ENCODE assay signal across 23 cellular contexts in the genomic region with DNA sequence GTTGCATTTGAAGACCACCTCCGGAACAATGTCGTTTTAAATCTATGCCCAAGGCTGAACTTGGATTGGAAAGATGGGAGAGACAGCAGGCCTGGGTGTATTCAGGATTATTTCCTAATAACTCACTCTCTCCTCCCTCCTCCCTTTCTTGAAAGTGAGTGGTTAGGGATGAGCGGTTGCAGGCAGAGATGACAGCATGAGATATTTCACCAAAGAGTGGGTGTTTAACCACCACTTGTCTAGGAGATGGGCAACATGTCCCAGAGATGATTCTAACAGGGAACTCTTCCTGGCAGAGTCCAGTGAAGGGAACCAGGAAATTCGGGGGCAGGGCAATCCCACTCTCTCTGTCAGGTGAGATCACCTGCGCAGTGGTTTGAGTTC.
DNase-seq lines count a peak whose midpoint lies in the region; ATAC-seq and TF ChIP-seq lines count a peak whose summit lies in the region.
"Had no signal": no experiment of that assay in that cellular context is flagged by ENCODE, and none has a peak within 500 bp of the region (broad histone marks: within the 10 kb centered on the region; RNA-seq: fewer than 3 reads in every experiment).

No MANE protein-coding gene starts in this region.

- no peak overlapping the region for H3K18ac ChIP-seq in IMR-90 (ENCODE audit: low read depth, low read length)

- H3K79me1 ChIP-seq in IMR-90 (ENCODE audit: low read depth in 1 of 2, low read length in 2 of 2), result no peaks in the 10 kb centered on the region

- no peak overlapping the region for H3K9ac ChIP-seq in IMR-90 (ENCODE audit: low read depth, low read length)

- H2AK5ac ChIP-seq in IMR-90 (ENCODE audit: low read depth, low read length), result no peak overlapping the region

- no peak overlapping the region for H4K8ac ChIP-seq in IMR-90 (ENCODE audit: low read depth in 2 of 2, low read length in 2 of 2)

- no peaks in the 10 kb centered on the region for H4K20me1 ChIP-seq in IMR-90 (ENCODE audit: insufficient read depth, low read length)

- CTCF ChIA-PET in IMR-90 (lab: Yijun Ruan, JAX), result no interaction called here

- TF ChIP-seq CTCF in IMR-90 (conservative IDR thresholded peaks at IDR 0.05; ENCODE audit: low read depth, low read length) (no peak), choroid plexus epithelial cell (conservative IDR thresholded peaks at IDR 0.05; ENCODE audit: low read depth, low read length) (no peak), upper lobe of right lung (IDR thresholded peaks at IDR 0.05) (no peak)

- no peaks in the 10 kb centered on the region for H3K9me1 ChIP-seq in IMR-90 (ENCODE audit: insufficient read depth, low read length)

- POLR2A ChIA-PET in IMR-90 (lab: Charles Lee; ENCODE audit: unreplicated experiment), result interaction anchor here (0.6 kb wide), 1 partner anchor 12 kb away, joined by 10 read pairs; no protein-coding TSS in a partner anchor

- dilution Hi-C loops in IMR-90 (cut with HindIII; ENCODE audit: low sequenced_read_pairs, unreplicated experiment), result no loop called here

- no peak overlapping the region for H3K14ac ChIP-seq in IMR-90 (replicated peaks; ENCODE audit: low read depth, low read length)

- no peak overlapping the region for H4K91ac ChIP-seq in IMR-90 (ENCODE audit: insufficient read depth, low read depth, low read length)

- no peak overlapping the region for H2BK15ac ChIP-seq in IMR-90 (ENCODE audit: low read depth, low read length)

- H2AFZ ChIP-seq in IMR-90 (replicated peaks; ENCODE audit: low read length, poor library complexity), result no peak overlapping the region

- no peak overlapping the region for H2AK9ac ChIP-seq in IMR-90 (replicated peaks; ENCODE audit: low read depth, low read length, poor library complexity)

- no peak for TF ChIP-seq POLR2A in IMR-90 (IDR thresholded peaks at IDR 0.05; ENCODE audit: low read depth, low read length)

- intact Hi-C loops in IMR-90 (cut with micrococcal nuclease), result loop anchor here (5.0 kb wide), 1 partner anchor 122 kb away; a partner anchor contains a TSS
- intact Hi-C loops in upper lobe of right lung (cut with DNase I), result no loop called here

- no peak overlapping the region for H2BK20ac ChIP-seq in IMR-90 (ENCODE audit: low read depth, low read length)

- H2BK5ac ChIP-seq in IMR-90 (ENCODE audit: low read depth, low read length, poor library complexity, severe bottlenecking), result no peak overlapping the region

- in situ Hi-C loops in IMR-90 (cut with MboI; ENCODE audit: low sequenced_read_pairs), result no loop called here

- no peaks in the 10 kb centered on the region for H3K4me1 ChIP-seq in IMR-90 (ENCODE audit: control insufficient read depth, insufficient read depth, low read length)
- no peaks in the 10 kb centered on the region for H3K4me1 ChIP-seq in upper lobe of right lung
- H3K4me1 ChIP-seq: ascending aorta, right lobe of liver, stomach, transverse colon had no signal

- no peaks in the 10 kb centered on the region for H3K9me3 ChIP-seq in IMR-90 (ENCODE audit: control insufficient read depth, insufficient read depth, low read length)
- no peaks in the 10 kb centered on the region for H3K9me3 ChIP-seq in upper lobe of right lung
- H3K9me3 ChIP-seq: ascending aorta, right lobe of liver, stomach, transverse colon had no signal

- H4K5ac ChIP-seq in IMR-90 (ENCODE audit: low read depth, low read length), result no peak overlapping the region

- no peak overlapping the region for H3K27ac ChIP-seq in IMR-90 (ENCODE audit: insufficient read depth, low read length)
- no peak overlapping the region for H3K27ac ChIP-seq in upper lobe of right lung
- H3K27ac ChIP-seq: ascending aorta, right lobe of liver, stomach, transverse colon had no signal

- H3K36me3 ChIP-seq in IMR-90 (ENCODE audit: control insufficient read depth, insufficient read depth, low read length) (no peaks in the 10 kb centered on the region), upper lobe of right lung (no peaks in the 10 kb centered on the region)
- H3K36me3 ChIP-seq: ascending aorta, right lobe of liver, stomach, transverse colon had no signal

- H3K4ac ChIP-seq in IMR-90 (ENCODE audit: low read depth, low read length), result no peak overlapping the region

- DNase-seq in EH (ENCODE audit: low read depth), result peak; percentile 34
- DNase-seq in IMR-90, result peak; percentile 7
- peak; percentile 31 for DNase-seq in choroid plexus epithelial cell (ENCODE audit: low read depth)
- peak; percentile 26 for DNase-seq in mesenteric fat pad (ENCODE audit: low spot score)
- no peak for DNase-seq in NCI-H446 treated with DMSO at 0.1 percent for 48 hours (lab: John Stamatoyannopoulos, UW)
- no peak for DNase-seq in upper lobe of right lung
- no peak for DNase-seq in stimulated activated CD4-positive, alpha-beta T cell treated with anti-CD3 and anti-CD28 coated beads, Interleukin-15, amount 100 ng/mL, for 24 hours
- DNase-seq: activated CD4-positive, alpha-beta T cell treated with anti-CD3 and anti-CD28 coated beads, Interleukin-2, amount 50 U/mL, for 4 hours; activated CD8-positive, alpha-beta memory T cell treated with anti-CD3 and anti-CD28 coated beads, Interleukin-2, amount 50 U/mL, for 4 hours; CD4-positive, alpha-beta T cell; KBM-7; NCI-H146; NCI-H524 treated with DMSO at 0.1 percent for 48 hours; nephron progenitor cell; stimulated activated CD8-positive, alpha-beta memory T cell treated with anti-CD3 and anti-CD28 coated beads, Interleukin-4, amount 100 ng/mL, for 48 hours; stomach; transverse colon had no signal

- no TSS peak for BruUV-seq in IMR-90 (replicated peaks; lab: Mats Ljungman, UMichigan)

- H3K27me3 ChIP-seq in IMR-90 (ENCODE audit: control insufficient read depth, insufficient read depth, low read length) (peaks cover 11% of the 10 kb centered on the region), upper lobe of right lung (no peaks in the 10 kb centered on the region)
- H3K27me3 ChIP-seq: ascending aorta, right lobe of liver, stomach, transverse colon had no signal

- H3K23ac ChIP-seq in IMR-90 (ENCODE audit: low read depth, low read length), result no peak overlapping the region

- TF ChIP-seq RAD21 in IMR-90 (IDR thresholded peaks at IDR 0.05; ENCODE audit: low read length), result no peak

- H3K4me3 ChIP-seq in IMR-90 (ENCODE audit: insufficient read depth, low read depth, low read length) (no peak overlapping the region), choroid plexus epithelial cell (ENCODE audit: low read depth, low read length) (no peak overlapping the region), upper lobe of right lung (no peak overlapping the region)
- H3K4me3 ChIP-seq: ascending aorta, right lobe of liver, stomach, transverse colon had no signal

- H3K4me2 ChIP-seq in IMR-90 (ENCODE audit: low read depth, low read length), result no peak overlapping the region

- WGBS in IMR-90 (ENCODE audit: extremely low coverage in 2 of 2, insufficient read length in 1 of 2), 2 experiments, result no CpG with 5 or more reads among the region's 5 CpGs

- no peak for ATAC-seq in IMR-90 (ENCODE audit: low read depth)
- no peak for ATAC-seq in GM21576 (IDR thresholded peaks at IDR 0.05; ENCODE audit: unreplicated experiment)
- ATAC-seq in upper lobe of right lung, result no peak
- ATAC-seq: activated naive CD4-positive, alpha-beta T cell treated with anti-CD3 and anti-CD28 coated beads, Interleukin-2, amount 50 U/mL, for 72 hours; activated T-helper 17 cell treated with anti-CD3 and anti-CD28 coated beads, Interleukin-2, amount 50 U/mL, for 72 hours; right lobe of liver; WTC11 had no signal

- no peak overlapping the region for H3K56ac ChIP-seq in IMR-90 (ENCODE audit: extremely low read depth, insufficient read depth, low read length)

- no peak overlapping the region for H2BK120ac ChIP-seq in IMR-90 (ENCODE audit: low read depth, low read length)

TF ChIP-seq in IMR-90, 13 proteins besides CTCF, POLR2A, EP300 and RAD21:
- no peak for TF ChIP-seq FOS (IDR thresholded peaks at IDR 0.05; ENCODE audit: low read depth, low read length)
- TF ChIP-seq MAFK (IDR thresholded peaks at IDR 0.05; ENCODE audit: low read depth, low read length), result no peak
- TF ChIP-seq NFE2L2 (IDR thresholded peaks at IDR 0.05; ENCODE audit: low read depth, low read length), result no peak
- TF ChIP-seq, protein P1, sequence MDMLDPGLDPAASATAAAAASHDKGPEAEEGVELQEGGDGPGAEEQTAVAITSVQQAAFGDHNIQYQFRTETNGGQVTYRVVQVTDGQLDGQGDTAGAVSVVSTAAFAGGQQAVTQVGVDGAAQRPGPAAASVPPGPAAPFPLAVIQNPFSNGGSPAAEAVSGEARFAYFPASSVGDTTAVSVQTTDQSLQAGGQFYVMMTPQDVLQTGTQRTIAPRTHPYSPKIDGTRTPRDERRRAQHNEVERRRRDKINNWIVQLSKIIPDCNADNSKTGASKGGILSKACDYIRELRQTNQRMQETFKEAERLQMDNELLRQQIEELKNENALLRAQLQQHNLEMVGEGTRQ (IDR thresholded peaks at IDR 0.05; ENCODE audit: low read depth, low read length), result no peak
- TF ChIP-seq, protein P2, sequence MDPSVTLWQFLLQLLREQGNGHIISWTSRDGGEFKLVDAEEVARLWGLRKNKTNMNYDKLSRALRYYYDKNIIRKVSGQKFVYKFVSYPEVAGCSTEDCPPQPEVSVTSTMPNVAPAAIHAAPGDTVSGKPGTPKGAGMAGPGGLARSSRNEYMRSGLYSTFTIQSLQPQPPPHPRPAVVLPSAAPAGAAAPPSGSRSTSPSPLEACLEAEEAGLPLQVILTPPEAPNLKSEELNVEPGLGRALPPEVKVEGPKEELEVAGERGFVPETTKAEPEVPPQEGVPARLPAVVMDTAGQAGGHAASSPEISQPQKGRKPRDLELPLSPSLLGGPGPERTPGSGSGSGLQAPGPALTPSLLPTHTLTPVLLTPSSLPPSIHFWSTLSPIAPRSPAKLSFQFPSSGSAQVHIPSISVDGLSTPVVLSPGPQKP (IDR thresholded peaks at IDR 0.05; ENCODE audit: borderline replicate concordance, low read depth, low read length), result no peak
- TF ChIP-seq RFX5 (IDR thresholded peaks at IDR 0.05; ENCODE audit: low read depth, low read length), result no peak
- no peak for TF ChIP-seq SMC3 (IDR thresholded peaks at IDR 0.05; ENCODE audit: low read depth, low read length)
- no peak for TF ChIP-seq CHD1 (IDR thresholded peaks at IDR 0.05; ENCODE audit: low read depth, low read length)
- TF ChIP-seq BHLHE40 (IDR thresholded peaks at IDR 0.05; ENCODE audit: low read depth, low read length), result no peak
- no peak for TF ChIP-seq RCOR1 (IDR thresholded peaks at IDR 0.05; ENCODE audit: insufficient replicate concordance, low read length)
- no peak for TF ChIP-seq MXI1 (IDR thresholded peaks at IDR 0.05; ENCODE audit: borderline replicate concordance, low read depth, low read length)
- TF ChIP-seq MAZ (IDR thresholded peaks at IDR 0.05; ENCODE audit: borderline replicate concordance, low read depth, low read length), result no peak
- no peak for TF ChIP-seq CEBPB (IDR thresholded peaks at IDR 0.05; ENCODE audit: low read depth, low read length)
TF ChIP-seq in IMR-90: peak in this region for 0.

Comparison
In these comparisons a context has a peak if more than half of its experiments do, and no peak if none do; other contexts are left out.
1. DNase-seq: peak in EH (single experiment), IMR-90 (single experiment), choroid plexus epithelial cell (single experiment) and mesenteric fat pad (single experiment); none in NCI-H446 treated with DMSO at 0.1 percent for 48 hours (single experiment), upper lobe of right lung (single experiment) and stimulated activated CD4-positive, alpha-beta T cell treated with anti-CD3 and anti-CD28 coated beads, Interleukin-15, amount 100 ng/mL, for 24 hours (single experiment).